23 cellular contexts compared by ENCODE assay signal in genomic region chr14:56212541-56212940, GRCh38.
DNase-seq lines count a peak whose midpoint lies in the region; TF ChIP-seq lines count a peak whose summit lies in the region.
"Had no signal": no experiment of that assay in that cellular context is flagged by ENCODE, and none has a peak within 500 bp of the region (broad histone marks: within the 10 kb centered on the region; RNA-seq: fewer than 3 reads in every experiment).

No MANE protein-coding gene starts in this region.

- DNase-seq in GM23248: peak; percentile 24
- peak; percentile 19 for DNase-seq in epithelial cell of esophagus (ENCODE audit: low read depth)
- no peak for DNase-seq in neuronal stem cell (ENCODE audit: low spot score)
- no peak for DNase-seq in T-helper 1 cell
- DNase-seq in activated T-helper 1 cell treated with anti-CD3 and anti-CD28 coated beads, Interleukin-12 subunit alpha, Interleukin-12 subunit beta, Interleukin-2, Interleukin-4 antibody, amounts not matched to agents 30 ng/mL and 10 ng/mL and 1 ng/mL, durations not matched to agents 14 hours and 24 hours and 36 hours (ENCODE audit: low spot score): no peak
- DNase-seq in osteocyte (ENCODE audit: extremely low spot score, unreplicated experiment): no peak
- DNase-seq in ecto neural progenitor cell (ENCODE audit: low spot score): no peak
- DNase-seq: CD4-positive, alpha-beta memory T cell; COR-L47; H9; IMR-90; NCI-H1105; NCI-H146; NCI-H1930; NCI-H2107; NCI-H446 treated with DMSO at 0.1 percent for 48 hours; NCI-H526 treated with DMSO at 0.1 percent for 48 hours; Right ventricle myocardium superior; RPMI8226 had no signal

- 37 to 49% methylated on average over 2 of the region's 2 CpGs for WGBS in GM23248 (ENCODE audit: low coverage in 1 of 2, low lambda C conversion rate in 2 of 2, missing lambda C conversion rate in 2 of 2), 2 experiments
- WGBS in neuronal stem cell (ENCODE audit: extremely low coverage in 2 of 2, insufficient read length in 2 of 2, insufficient replicate concordance in 1 of 2), 2 donors: no CpG with 5 or more reads among the region's 2 CpGs

- H3K4me1 Mint-ChIP-seq in activated T-helper 1 cell treated with anti-CD3 and anti-CD28 coated beads, Interleukin-12 subunit alpha, Interleukin-12 subunit beta, Interleukin-2, Interleukin-4 antibody, amounts not matched to agents 30 ng/mL and 10 ng/mL and 1 ng/mL, durations not matched to agents 14 hours and 24 hours and 36 hours (ENCODE audit: low read depth): no peaks in the 10 kb centered on the region
- peaks cover 8% of the 10 kb centered on the region for H3K4me1 Mint-ChIP-seq in osteocyte (ENCODE audit: unreplicated experiment)

- H3K18ac ChIP-seq in neuronal stem cell (ENCODE audit: low read length): peak overlapping the region; percentile 31

- H2BK12ac ChIP-seq in neuronal stem cell (ENCODE audit: low read length): no peak overlapping the region

- no peak overlapping the region for H3K9ac ChIP-seq in BLaER1
- H3K9ac ChIP-seq in GM23248: no peak overlapping the region
- H3K9ac ChIP-seq in neuronal stem cell (ENCODE audit: low read depth, low read length, poor library complexity): no peak overlapping the region
- H3K9ac ChIP-seq: KMS-11 had no signal

- H3K27me3 ChIP-seq in BLaER1 (no peaks in the 10 kb centered on the region), GM23248 (replicated peaks; ENCODE audit: insufficient read depth) (no peaks in the 10 kb centered on the region), neuronal stem cell (ENCODE audit: control insufficient read depth in 3 of 3, insufficient read depth in 3 of 3, low read depth in 1 of 3, low read length in 3 of 3) (no peaks in the 10 kb centered on the region)
- H3K27me3 ChIP-seq: SJSA1 had no signal

- no peak overlapping the region for H4K8ac ChIP-seq in neuronal stem cell (ENCODE audit: low read depth, low read length)

- no peaks in the 10 kb centered on the region for H3K9me3 Mint-ChIP-seq in activated T-helper 1 cell treated with anti-CD3 and anti-CD28 coated beads, Interleukin-12 subunit alpha, Interleukin-12 subunit beta, Interleukin-2, Interleukin-4 antibody, amounts not matched to agents 30 ng/mL and 10 ng/mL and 1 ng/mL, durations not matched to agents 14 hours and 24 hours and 36 hours
- no peaks in the 10 kb centered on the region for H3K9me3 Mint-ChIP-seq in osteocyte (ENCODE audit: unreplicated experiment)
- H3K9me3 Mint-ChIP-seq: CD4-positive, alpha-beta memory T cell; GM23338; H9 had no signal

- TF ChIP-seq CTCF in epithelial cell of esophagus (IDR thresholded peaks at IDR 0.05; ENCODE audit: insufficient read depth, low read depth, low read length, missing control alignments) (no peak), osteocyte (IDR thresholded peaks at IDR 0.05) (no peak)

- H3K23ac ChIP-seq in neuronal stem cell (ENCODE audit: low read depth, low read length, poor library complexity): no peak overlapping the region

- H3K4me3 ChIP-seq in BLaER1: no peak overlapping the region
- no peak overlapping the region for H3K4me3 ChIP-seq in GM23248
- no peak overlapping the region for H3K4me3 ChIP-seq in epithelial cell of esophagus (ENCODE audit: low read length)
- H3K4me3 ChIP-seq in neuronal stem cell (ENCODE audit: low read length in 2 of 2): no peak overlapping the region
- H3K4me3 ChIP-seq: GM23338, SJSA1 had no signal

- H3K4me1 ChIP-seq in BLaER1: peaks cover 89% of the 10 kb centered on the region
- peaks cover 20% of the 10 kb centered on the region; the same call in 1 of the 2 replicates for H3K4me1 ChIP-seq in GM23248 (ENCODE audit: insufficient read depth)
- H3K4me1 ChIP-seq in neuronal stem cell (ENCODE audit: control insufficient read depth in 2 of 2, insufficient read depth in 1 of 2, low read depth in 1 of 2, low read length in 2 of 2): peaks cover 14 to 45% of the 10 kb centered on the region in 2 donors

- H3K79me1 ChIP-seq in neuronal stem cell (ENCODE audit: low read depth, low read length): no peaks in the 10 kb centered on the region

- no peak overlapping the region for H3K27ac Mint-ChIP-seq in activated T-helper 1 cell treated with anti-CD3 and anti-CD28 coated beads, Interleukin-12 subunit alpha, Interleukin-12 subunit beta, Interleukin-2, Interleukin-4 antibody, amounts not matched to agents 30 ng/mL and 10 ng/mL and 1 ng/mL, durations not matched to agents 14 hours and 24 hours and 36 hours
- H3K27ac Mint-ChIP-seq in osteocyte (ENCODE audit: unreplicated experiment): no peak overlapping the region
- H3K27ac Mint-ChIP-seq: GM23338, H9 had no signal

- no peaks in the 10 kb centered on the region for H3K27me3 Mint-ChIP-seq in activated T-helper 1 cell treated with anti-CD3 and anti-CD28 coated beads, Interleukin-12 subunit alpha, Interleukin-12 subunit beta, Interleukin-2, Interleukin-4 antibody, amounts not matched to agents 30 ng/mL and 10 ng/mL and 1 ng/mL, durations not matched to agents 14 hours and 24 hours and 36 hours (ENCODE audit: insufficient read depth)
- no peaks in the 10 kb centered on the region for H3K27me3 Mint-ChIP-seq in osteocyte (ENCODE audit: unreplicated experiment)
- H3K27me3 Mint-ChIP-seq: CD4-positive, alpha-beta memory T cell had no signal

- H2AK5ac ChIP-seq in neuronal stem cell (ENCODE audit: low read depth, low read length): no peak overlapping the region

- H3K4me2 ChIP-seq in BLaER1: peak overlapping the region; percentile 26
- no peak overlapping the region for H3K4me2 ChIP-seq in GM23248 (ENCODE audit: unreplicated experiment)
- H3K4me2 ChIP-seq in neuronal stem cell (ENCODE audit: insufficient read depth, low read length, poor library complexity, severe bottlenecking): no peak overlapping the region
- H3K4me2 ChIP-seq: GM23338, KMS-11 had no signal

- H3K79me2 ChIP-seq in GM23248 (ENCODE audit: insufficient read depth): no peaks in the 10 kb centered on the region

- H3F3A ChIP-seq in GM23248 (ENCODE audit: insufficient read depth): peaks cover 5% of the 10 kb centered on the region; the same call in 1 of the 2 replicates

- H3K9me3 ChIP-seq in BLaER1 (no peaks in the 10 kb centered on the region), GM23248 (ENCODE audit: low read depth) (no peaks in the 10 kb centered on the region), neuronal stem cell (replicated peaks in 1 of 2; ENCODE audit: control insufficient read depth in 2 of 2, insufficient read depth in 1 of 2, low read depth in 1 of 2, low read length in 2 of 2) (no peaks in the 10 kb centered on the region)
- H3K9me3 ChIP-seq: SJSA1 had no signal

- H3K36me3 Mint-ChIP-seq in activated T-helper 1 cell treated with anti-CD3 and anti-CD28 coated beads, Interleukin-12 subunit alpha, Interleukin-12 subunit beta, Interleukin-2, Interleukin-4 antibody, amounts not matched to agents 30 ng/mL and 10 ng/mL and 1 ng/mL, durations not matched to agents 14 hours and 24 hours and 36 hours (ENCODE audit: low read depth): no peaks in the 10 kb centered on the region
- H3K36me3 Mint-ChIP-seq in osteocyte (ENCODE audit: unreplicated experiment): peaks cover 2% of the 10 kb centered on the region
- H3K36me3 Mint-ChIP-seq: CD4-positive, alpha-beta memory T cell had no signal

- in situ Hi-C loops in GM23248 (cut with MboI): no loop called here

- H3K36me3 ChIP-seq in BLaER1 (0 out of 2 replicates have a peak, but pooled peaks cover 6% of the 10 kb centered on the region), GM23248 (ENCODE audit: low read depth) (no peaks in the 10 kb centered on the region), neuronal stem cell (replicated peaks in 1 of 2; ENCODE audit: control insufficient read depth in 2 of 2, insufficient read depth in 2 of 2, low read length in 2 of 2) (no peaks in the 10 kb centered on the region)
- H3K36me3 ChIP-seq: SJSA1 had no signal

- H3K4ac ChIP-seq in neuronal stem cell (ENCODE audit: low read length): no peak overlapping the region

- H4K20me1 ChIP-seq in BLaER1: peaks cover 86% of the 10 kb centered on the region
- no peaks in the 10 kb centered on the region for H4K20me1 ChIP-seq in GM23248 (ENCODE audit: insufficient read depth)

- H3K9me2 ChIP-seq in GM23248 (ENCODE audit: insufficient read depth): no peaks in the 10 kb centered on the region

- H2BK15ac ChIP-seq in neuronal stem cell (ENCODE audit: low read length): no peak overlapping the region

- no peak overlapping the region for H3K14ac ChIP-seq in neuronal stem cell (ENCODE audit: low read length)

- intact Hi-C loops in activated T-helper 1 cell treated with anti-CD3 and anti-CD28 coated beads, Interleukin-12 subunit alpha, Interleukin-12 subunit beta, Interleukin-2, Interleukin-4 antibody, amounts not matched to agents 30 ng/mL and 10 ng/mL and 1 ng/mL, durations not matched to agents 14 hours and 24 hours and 36 hours (cut with micrococcal nuclease): no loop called here

- H3K4me3 Mint-ChIP-seq in activated T-helper 1 cell treated with anti-CD3 and anti-CD28 coated beads, Interleukin-12 subunit alpha, Interleukin-12 subunit beta, Interleukin-2, Interleukin-4 antibody, amounts not matched to agents 30 ng/mL and 10 ng/mL and 1 ng/mL, durations not matched to agents 14 hours and 24 hours and 36 hours: no peak overlapping the region
- no peak overlapping the region for H3K4me3 Mint-ChIP-seq in osteocyte (ENCODE audit: unreplicated experiment)
- H3K4me3 Mint-ChIP-seq: CD4-positive, alpha-beta memory T cell; GM23338; H9 had no signal

- no peak overlapping the region for H2BK5ac ChIP-seq in neuronal stem cell (ENCODE audit: low read length)

- H4K91ac ChIP-seq in neuronal stem cell (ENCODE audit: low read depth, low read length, poor library complexity): no peak overlapping the region

- peak overlapping the region; percentile 52 for H3K27ac ChIP-seq in BLaER1
- no peak overlapping the region for H3K27ac ChIP-seq in GM23248
- H3K27ac ChIP-seq in neuronal stem cell (replicated peaks; ENCODE audit: low read length): no peak overlapping the region
- H3K27ac ChIP-seq: KMS-11, SJSA1 had no signal

- no peak overlapping the region for H2BK120ac ChIP-seq in neuronal stem cell (ENCODE audit: low read depth, low read length)

- no peak overlapping the region for H2AFZ ChIP-seq in GM23248
- H2AFZ ChIP-seq in neuronal stem cell (ENCODE audit: low read length): no peak overlapping the region
- H2AFZ ChIP-seq: GM23338 had no signal

Comparison
In these comparisons a context has a peak if more than half of its experiments do, and no peak if none do; other contexts are left out.
1. DNase-seq: peak in GM23248 (single experiment) and epithelial cell of esophagus (single experiment); none in neuronal stem cell (single experiment), T-helper 1 cell (0 of 5), activated T-helper 1 cell treated with anti-CD3 and anti-CD28 coated beads, Interleukin-12 subunit alpha, Interleukin-12 subunit beta, Interleukin-2, Interleukin-4 antibody, amounts not matched to agents 30 ng/mL and 10 ng/mL and 1 ng/mL, durations not matched to agents 14 hours and 24 hours and 36 hours (single experiment), osteocyte (single experiment) and ecto neural progenitor cell (single experiment).